ENCODE assay signal across 12 cellular contexts in genomic region chr20:22763257-22763906, GRCh38.
A peak's percentile ranks its signal among the peaks of the same experiment; 100 is the strongest.
DNase-seq lines count a peak whose midpoint lies in the region; ATAC-seq and TF ChIP-seq lines count a peak whose summit lies in the region.
"Had no signal": no experiment of that assay in that cellular context is flagged by ENCODE, and none has a peak within 500 bp of the region (broad histone marks: within the 10 kb centered on the region; RNA-seq: fewer than 3 reads in every experiment).

No MANE protein-coding gene starts in this region.

- no peaks in the 10 kb centered on the region for H3K79me2 ChIP-seq in hepatocyte

- H3K9me3 Mint-ChIP-seq in activated CD8-positive, alpha-beta T cell treated with anti-CD3 and anti-CD28 coated beads, Interleukin-2, amount 10 ng/mL, durations not matched to agents 7 days and 5 days (ENCODE audit: insufficient read depth) = no peaks in the 10 kb centered on the region

- H3K27me3 ChIP-seq in hepatocyte (no peaks in the 10 kb centered on the region), spleen (replicated peaks in 1 of 7) (no peaks in the 10 kb centered on the region)

- H3K4me3 Mint-ChIP-seq in activated CD8-positive, alpha-beta T cell treated with anti-CD3 and anti-CD28 coated beads, Interleukin-2, amount 10 ng/mL, durations not matched to agents 7 days and 5 days = no peak overlapping the region
- H3K4me3 Mint-ChIP-seq: CD4-positive, CD25-positive, alpha-beta regulatory T cell; memory B cell had no signal

- H3K9me3 ChIP-seq in hepatocyte (ENCODE audit: low read depth) (no peaks in the 10 kb centered on the region), spleen (no peaks in the 10 kb centered on the region)

- TF ChIP-seq POLR2A in spleen (IDR thresholded peaks at IDR 0.05) = no peak

- no peak for TF ChIP-seq CTCF in cardiac fibroblast (IDR thresholded peaks at IDR 0.05; ENCODE audit: low read depth, low read length)
- no peak for TF ChIP-seq CTCF in hepatocyte (IDR thresholded peaks at IDR 0.05; ENCODE audit: poor library complexity)
- TF ChIP-seq CTCF in spleen (IDR thresholded peaks at IDR 0.05 in 8 of 11, conservative IDR thresholded peaks at IDR 0.05 in 3 of 11) = no peak

- intact Hi-C loops in spleen (cut with DNase I; ENCODE audit: low total_unique reads) = no loop called here

- H3K27ac ChIP-seq in hepatocyte (peak overlapping the region; percentile 53), spleen (peak overlapping the region in 6 of 8 donors; percentile 48 to 63 (median 58))

- H3K27ac Mint-ChIP-seq in activated CD8-positive, alpha-beta T cell treated with anti-CD3 and anti-CD28 coated beads, Interleukin-2, amount 10 ng/mL, durations not matched to agents 7 days and 5 days = no peak overlapping the region
- H3K27ac Mint-ChIP-seq: CD4-positive, CD25-positive, alpha-beta regulatory T cell; memory B cell had no signal

- no peaks in the 10 kb centered on the region for H3K36me3 Mint-ChIP-seq in activated CD8-positive, alpha-beta T cell treated with anti-CD3 and anti-CD28 coated beads, Interleukin-2, amount 10 ng/mL, durations not matched to agents 7 days and 5 days (ENCODE audit: low read depth)
- H3K36me3 Mint-ChIP-seq: CD4-positive, CD25-positive, alpha-beta regulatory T cell; memory B cell had no signal

- H4K20me1 ChIP-seq in hepatocyte (ENCODE audit: insufficient read depth, poor library complexity, severe bottlenecking) = no peaks in the 10 kb centered on the region

- no peak overlapping the region for H2AFZ ChIP-seq in hepatocyte

- H3K4me2 ChIP-seq in hepatocyte = no peak overlapping the region

- ATAC-seq in HG03025 (IDR thresholded peaks at IDR 0.05; ENCODE audit: low FRiP score, unreplicated experiment) (no peak), GM21717 (IDR thresholded peaks at IDR 0.05; ENCODE audit: unreplicated experiment) (no peak)
- ATAC-seq in activated CD8-positive, alpha-beta T cell treated with anti-CD3 and anti-CD28 coated beads, Interleukin-2, amount 10 ng/mL, durations not matched to agents 7 days and 5 days = no peak

- H3K36me3 ChIP-seq in hepatocyte (replicated peaks; ENCODE audit: insufficient read depth, low read depth) (no peaks in the 10 kb centered on the region), spleen (no peaks in the 10 kb centered on the region)

- no peaks in the 10 kb centered on the region for H3K27me3 Mint-ChIP-seq in activated CD8-positive, alpha-beta T cell treated with anti-CD3 and anti-CD28 coated beads, Interleukin-2, amount 10 ng/mL, durations not matched to agents 7 days and 5 days (ENCODE audit: low read depth)
- H3K27me3 Mint-ChIP-seq: CD4-positive, CD25-positive, alpha-beta regulatory T cell; memory B cell had no signal

- WGBS in hepatocyte (ENCODE audit: low lambda C conversion rate, missing lambda C conversion rate) = 74% methylated on average over 9 of the region's 9 CpGs
- WGBS in spleen, 5 donors = 53 to 69% (median 59%) methylated on average over 9 of the region's 9 CpGs

- no peaks in the 10 kb centered on the region for H3K9me2 ChIP-seq in hepatocyte (replicated peaks; ENCODE audit: insufficient read depth)

- CTCF ChIA-PET in activated CD8-positive, alpha-beta T cell treated with anti-CD3 and anti-CD28 coated beads, Interleukin-2, amount 10 ng/mL, durations not matched to agents 7 days and 5 days (lab: Charles Lee) = no interaction called here

- H3K4me3 ChIP-seq in cardiac fibroblast (replicated peaks in 1 of 2; ENCODE audit: low read depth in 2 of 2, low read length in 2 of 2) (no peak overlapping the region), hepatocyte (no peak overlapping the region), spleen (no peak overlapping the region)

- H3K4me1 Mint-ChIP-seq in activated CD8-positive, alpha-beta T cell treated with anti-CD3 and anti-CD28 coated beads, Interleukin-2, amount 10 ng/mL, durations not matched to agents 7 days and 5 days (ENCODE audit: low read depth) = no peaks in the 10 kb centered on the region
- H3K4me1 Mint-ChIP-seq: CD4-positive, CD25-positive, alpha-beta regulatory T cell; memory B cell had no signal

- DNase-seq in HS-27A (ENCODE audit: low read depth) = peak; percentile 96
- peak; percentile 49 to 74 for DNase-seq in cardiac fibroblast (ENCODE audit: low read depth in 2 of 2)
- no peak for DNase-seq in hepatocyte (ENCODE audit: low spot score)
- DNase-seq in spleen = no peak
- DNase-seq in UCSD-AML1 (lab: John Stamatoyannopoulos, UW; ENCODE audit: unreplicated experiment) = no peak
- no peak for DNase-seq in activated CD8-positive, alpha-beta T cell treated with anti-CD3 and anti-CD28 coated beads, Interleukin-2, amount 10 ng/mL, durations not matched to agents 7 days and 5 days
- DNase-seq: activated CD4-positive, CD25-positive, alpha-beta regulatory T cell; CD4-positive, CD25-positive, alpha-beta regulatory T cell; NCI-H1105 treated with DMSO at 0.1 percent for 48 hours had no signal

- peaks cover 19% of the 10 kb centered on the region for H3K4me1 ChIP-seq in hepatocyte (ENCODE audit: insufficient read depth)
- peaks cover 0 to 10% (median 0%) of the 10 kb centered on the region in 6 donors for H3K4me1 ChIP-seq in spleen

- POLR2A ChIA-PET in activated CD8-positive, alpha-beta T cell treated with anti-CD3 and anti-CD28 coated beads, Interleukin-2, amount 10 ng/mL, durations not matched to agents 7 days and 5 days (lab: Charles Lee) = no interaction called here

Comparison
In these comparisons a context has a peak if more than half of its experiments do, and no peak if none do; other contexts are left out.
1. DNase-seq: peak in HS-27A (single experiment) and cardiac fibroblast (2 of 2); none in hepatocyte (single experiment), spleen (single experiment), UCSD-AML1 (single experiment) and activated CD8-positive, alpha-beta T cell treated with anti-CD3 and anti-CD28 coated beads, Interleukin-2, amount 10 ng/mL, durations not matched to agents 7 days and 5 days (single experiment).